ENCODE assay signal across 9 cellular contexts in genomic region chr14:64541971-64542838, GRCh38. TPM values are rescaled to one million over a fixed set of nuclear protein-coding genes. Genes with fewer than 3 reads are reported as not detected.
A peak's percentile ranks its signal among the peaks of the same experiment; 100 is the strongest.
DNase-seq lines count a peak whose midpoint lies in the region; ATAC-seq and TF ChIP-seq lines count a peak whose summit lies in the region.
"Had no signal": no experiment of that assay in that cellular context is flagged by ENCODE, and none has a peak within 500 bp of the region (broad histone marks: within the 10 kb centered on the region; RNA-seq: fewer than 3 reads in every experiment).

No MANE protein-coding gene starts in this region.

- no peak for ATAC-seq in memory B cell (ENCODE audit: low read depth)

- no peak for TF ChIP-seq CTCF in brain microvascular endothelial cell (IDR thresholded peaks at IDR 0.05; ENCODE audit: low read depth, low read length, missing control alignments)
- no peak for TF ChIP-seq CTCF in transverse colon (IDR thresholded peaks at IDR 0.05)

- in situ Hi-C loops in brain microvascular endothelial cell (cut with HindIII; ENCODE audit: low pct_ligation_motif_present, low sequenced_read_pairs) (no loop called here), transverse colon (cut with MboI; ENCODE audit: low pct_ligation_motif_present in 1 of 4, low pct_unique_long_range_greater_than_20kb in 1 of 4, low sequenced_read_pairs in 3 of 4) (loop anchor here (5.0 to 25.0 kb wide), 4 partner anchors 95 to 220 kb away; no protein-coding TSS in a partner anchor)

- H3K36me3 ChIP-seq in brain microvascular endothelial cell (replicated peaks) = no peaks in the 10 kb centered on the region
- no peaks in the 10 kb centered on the region for H3K36me3 ChIP-seq in transverse colon

- no peak for TF ChIP-seq POLR2A in transverse colon (IDR thresholded peaks at IDR 0.05)

- peaks cover 1% of the 10 kb centered on the region for H3K9me3 Mint-ChIP-seq in memory B cell

- peaks cover 14% of the 10 kb centered on the region for H3K4me1 Mint-ChIP-seq in memory B cell

- H3K27me3 ChIP-seq in brain microvascular endothelial cell (replicated peaks) (peaks cover 4% of the 10 kb centered on the region), transverse colon (peaks cover 12% of the 10 kb centered on the region)

- intact Hi-C loops in transverse colon (cut with DNase I; ENCODE audit: low total_unique reads) = loop anchor here (2.0 kb wide), 2 partner anchors 95 to 281 kb away; no protein-coding TSS in a partner anchor

- peak overlapping the region; percentile 78 for H3K4me3 Mint-ChIP-seq in memory B cell

- DNase-seq in activated T-cell treated with anti-CD3 and anti-CD28 coated beads, Interleukin-2, amount 50 U/mL, for 1 hour = peak; percentile 29
- DNase-seq in activated T-cell treated with anti-CD3 and anti-CD28 coated beads for 4 hours = no peak
- no peak for DNase-seq in brain microvascular endothelial cell
- peak; percentile 8 to 17 for DNase-seq in memory B cell (ENCODE audit: low spot score in 2 of 2)
- no peak for DNase-seq in transverse colon
- DNase-seq in NCI-H2081 treated with DMSO at 0.1 percent for 48 hours (lab: John Stamatoyannopoulos, UW) = no peak
- no peak for DNase-seq in NCI-H1105 (lab: John Stamatoyannopoulos, UW)
- DNase-seq in LoVo (ENCODE audit: low spot score) = no peak
- DNase-seq: NCI-H446 treated with DMSO at 0.1 percent for 48 hours had no signal

- no peak for TF ChIP-seq EP300 in transverse colon (IDR thresholded peaks at IDR 0.05; ENCODE audit: low read depth)

- peaks cover 0 to 18% (median 9%) of the 10 kb centered on the region in 4 donors for H3K4me1 ChIP-seq in transverse colon

- WGBS in transverse colon (ENCODE audit: low coverage in 1 of 2), 2 donors = 44 to 54% methylated on average over 22 to 61 of the region's 61 CpGs

- peaks cover 4% of the 10 kb centered on the region for H3K36me3 Mint-ChIP-seq in memory B cell

- no peaks in the 10 kb centered on the region for H3K9me3 ChIP-seq in transverse colon

- H3K27ac ChIP-seq in brain microvascular endothelial cell = no peak overlapping the region
- H3K27ac ChIP-seq in transverse colon = peak overlapping the region; percentile 76 to 97 (median 92)

- H3K27ac Mint-ChIP-seq in memory B cell = no peak overlapping the region

- no peaks in the 10 kb centered on the region for H3K27me3 Mint-ChIP-seq in memory B cell

- H3K4me3 ChIP-seq in brain microvascular endothelial cell (ENCODE audit: low read depth, low read length) (peak overlapping the region; percentile 12), transverse colon (peak overlapping the region; percentile 26 to 70 (median 29))

RNA-seq across cellular contexts. Expression of gene HSPA2, which starts 1.7 kb away (rescaled TPM):
- total RNA-seq in transverse colon = 10 to 100 TPM; 28.1 to 61.5 (median 42.1) TPM

RNA-seq across cellular contexts. Expression of gene PPP1R36, which starts 7.6 kb away (rescaled TPM):
- total RNA-seq in transverse colon = 10 to 100 TPM in 1 of 4 donors, 1 to 10 TPM in 3; 2.4 to 11.2 (median 9.1) TPM

RNA-seq across cellular contexts. Expression of gene ZBTB1, which starts 37.6 kb away (rescaled TPM):
- 10 to 100 TPM; 18.3 to 51.4 (median 34.3) TPM for total RNA-seq in transverse colon

RNA-seq across cellular contexts. Expression of gene ZBTB25, which starts 38.6 kb away (rescaled TPM):
- total RNA-seq in transverse colon = 10 to 100 TPM in 1 of 4 donors, 1 to 10 TPM in 3; 4.8 to 10.2 (median 5.6) TPM

Comparison
In these comparisons a context has a peak if more than half of its experiments do, and no peak if none do; other contexts are left out.
1. DNase-seq: peak in activated T-cell treated with anti-CD3 and anti-CD28 coated beads, Interleukin-2, amount 50 U/mL, for 1 hour (single experiment) and memory B cell (2 of 2); none in activated T-cell treated with anti-CD3 and anti-CD28 coated beads for 4 hours (single experiment), brain microvascular endothelial cell (single experiment), transverse colon (single experiment), NCI-H2081 treated with DMSO at 0.1 percent for 48 hours (single experiment), NCI-H1105 (single experiment) and LoVo (single experiment).